ENCODE assay signal across 23 cellular contexts in the genomic region with DNA sequence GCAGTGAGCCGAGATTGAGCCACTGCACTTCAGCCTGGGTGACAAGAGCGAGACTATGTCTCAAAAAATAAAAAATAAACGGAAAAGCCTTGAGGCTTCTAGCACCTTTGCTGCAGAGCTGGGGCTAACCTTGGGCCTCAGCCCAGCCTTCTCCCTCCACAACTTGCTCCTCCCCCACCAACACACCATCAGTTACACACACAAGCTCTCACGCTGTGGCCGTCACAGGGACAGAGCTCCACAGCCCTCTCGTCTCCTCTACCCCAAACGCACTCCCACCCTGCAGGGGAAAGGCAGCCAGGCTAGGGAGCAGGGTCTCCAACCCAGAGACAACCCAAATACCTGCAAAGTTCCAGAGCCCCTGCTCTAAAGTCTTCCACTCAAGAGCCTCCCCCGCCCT. TPM values are rescaled to one million over a fixed set of nuclear protein-coding genes. Genes with fewer than 3 reads are reported as not detected.
DNase-seq lines count a peak whose midpoint lies in the region; ATAC-seq, FAIRE-seq and TF ChIP-seq lines count a peak whose summit lies in the region.
"Had no signal": no experiment of that assay in that cellular context is flagged by ENCODE, and none has a peak within 500 bp of the region (broad histone marks: within the 10 kb centered on the region; RNA-seq: fewer than 3 reads in every experiment).

No MANE protein-coding gene starts in this region.

- ATAC-seq in psoas muscle = no peak
- ATAC-seq in upper lobe of right lung = no peak
- ATAC-seq in heart left ventricle = no peak
- ATAC-seq: lower lobe of right lung; stimulated activated naive CD8-positive, alpha-beta T cell treated with anti-CD3 and anti-CD28 coated beads, Interleukin-15, Interleukin-2, amounts not matched to agents 100 U/mL and 50 U/mL, for 24 hours had no signal

- no peak for FAIRE-seq in kidney (lab: Jason Lieb, UNC)
- FAIRE-seq in GM19239 (lab: Jason Lieb, UNC) = no peak
- FAIRE-seq: colon had no signal

- H3K27ac ChIP-seq in kidney (ENCODE audit: low read depth in 2 of 2, low read length in 2 of 2) (no peak overlapping the region), psoas muscle (peak overlapping the region; percentile 48), upper lobe of right lung (no peak overlapping the region), heart left ventricle (peak overlapping the region in 1 of 12 donors; percentile 4)
- H3K27ac ChIP-seq: lower lobe of right lung, PC-9, VCaP had no signal

- TF ChIP-seq CTCF in kidney (IDR thresholded peaks at IDR 0.05; ENCODE audit: borderline replicate concordance, extremely low read depth, insufficient read depth) (no peak), psoas muscle (IDR thresholded peaks at IDR 0.05) (no peak), upper lobe of right lung (IDR thresholded peaks at IDR 0.05) (no peak), heart left ventricle (IDR thresholded peaks at IDR 0.05) (no peak)

- peaks cover 20 to 35% of the 10 kb centered on the region in 2 donors for H3K4me1 ChIP-seq in kidney (ENCODE audit: control insufficient read depth in 1 of 2, insufficient read depth in 1 of 2, low read depth in 1 of 2, low read length in 2 of 2)
- peaks cover 78% of the 10 kb centered on the region for H3K4me1 ChIP-seq in psoas muscle
- peaks cover 47% of the 10 kb centered on the region for H3K4me1 ChIP-seq in upper lobe of right lung
- peaks cover 14 to 85% (median 66%) of the 10 kb centered on the region in 12 donors for H3K4me1 ChIP-seq in heart left ventricle

- intact Hi-C loops in kidney (cut with DNase I) = no loop called here
- intact Hi-C loops in psoas muscle (cut with DNase I) = no loop called here
- intact Hi-C loops in upper lobe of right lung (cut with DNase I) = loop anchor here (5.0 kb wide), 1 partner anchor 120 kb away; no protein-coding TSS in a partner anchor
- intact Hi-C loops in heart left ventricle (cut with DNase I) = no loop called here

- WGBS in psoas muscle, 3 donors = 85 to 95% (median 88%) methylated on average over 8 of the region's 8 CpGs
- WGBS in heart left ventricle, 4 donors = 89 to 96% (median 94%) methylated on average over 8 of the region's 8 CpGs

- DNase-seq in H7 = peak; percentile 37
- peak; percentile 34 for DNase-seq in UCSD-AML1 (lab: John Stamatoyannopoulos, UW; ENCODE audit: unreplicated experiment)
- DNase-seq in kidney = peak; percentile 36
- DNase-seq in psoas muscle = no peak
- no peak for DNase-seq in upper lobe of right lung
- no peak for DNase-seq in GM19239 (ENCODE audit: insufficient read length, low spot score)
- no peak for DNase-seq in HCEC 1CT
- DNase-seq in heart left ventricle = no peak
- DNase-seq: ACHN; activated CD4-positive, alpha-beta T cell treated with anti-CD3 and anti-CD28 coated beads, Interleukin-2, amount 10 ng/mL, durations not matched to agents 24 days and 14 days; activated naive CD4-positive, alpha-beta T cell treated with anti-CD3 and anti-CD28 coated beads, Interleukin-2, amount 10 ng/mL, durations not matched to agents 7 days and 5 days; amniotic stem cell; BE2C; DMS79; effector memory CD4-positive, alpha-beta T cell; kidney glomerular epithelial cell; lower lobe of right lung; occipital lobe; PC-9; SHP77 treated with DMSO at 0.1 percent for 48 hours; stimulated activated naive CD8-positive, alpha-beta T cell treated with anti-CD3 and anti-CD28 coated beads, Interleukin-15, Interleukin-2, amounts not matched to agents 100 U/mL and 50 U/mL, for 24 hours had no signal

- no peak overlapping the region for H3K9ac ChIP-seq in kidney (ENCODE audit: low read length in 2 of 2)

- no peak overlapping the region for H3K4me3 ChIP-seq in H7 (ENCODE audit: insufficient read depth, low read depth, low read length)
- no peak overlapping the region for H3K4me3 ChIP-seq in kidney (ENCODE audit: low read length in 2 of 2)
- H3K4me3 ChIP-seq in psoas muscle = no peak overlapping the region
- H3K4me3 ChIP-seq in upper lobe of right lung = no peak overlapping the region
- no peak overlapping the region for H3K4me3 ChIP-seq in heart left ventricle
- H3K4me3 ChIP-seq: lower lobe of right lung, PC-9 had no signal

- peaks cover 2% of the 10 kb centered on the region for H3K27me3 ChIP-seq in H7 (ENCODE audit: control insufficient read depth, insufficient read depth, low read length)
- H3K27me3 ChIP-seq in psoas muscle (ENCODE audit: insufficient read depth in 3 of 3, low read length in 2 of 3) = no peaks in the 10 kb centered on the region
- no peaks in the 10 kb centered on the region for H3K27me3 ChIP-seq in upper lobe of right lung
- H3K27me3 ChIP-seq in heart left ventricle = no peaks in the 10 kb centered on the region
- H3K27me3 ChIP-seq: BE2C had no signal

- H3K36me3 ChIP-seq in H7 (replicated peaks; ENCODE audit: control insufficient read depth, insufficient read depth, low read length) (no peaks in the 10 kb centered on the region), kidney (ENCODE audit: control insufficient read depth in 1 of 2, insufficient read depth in 2 of 2, low read length in 2 of 2) (peaks cover 11 to 23% of the 10 kb centered on the region in 2 donors), psoas muscle (ENCODE audit: insufficient read depth in 1 of 2, low read depth in 1 of 2) (peaks cover 3 to 42% of the 10 kb centered on the region in 2 donors), upper lobe of right lung (peaks cover 18% of the 10 kb centered on the region), heart left ventricle (peaks cover 0 to 62% (median 47%) of the 10 kb centered on the region in 9 donors)
- H3K36me3 ChIP-seq: BE2C had no signal

- no peak for TF ChIP-seq POLR2A in heart left ventricle (IDR thresholded peaks at IDR 0.05)

- H3K9me3 ChIP-seq in kidney (ENCODE audit: control insufficient read depth in 1 of 2, low read length in 2 of 2) (no peaks in the 10 kb centered on the region), psoas muscle (no peaks in the 10 kb centered on the region), upper lobe of right lung (no peaks in the 10 kb centered on the region), heart left ventricle (no peaks in the 10 kb centered on the region)
- H3K9me3 ChIP-seq: BE2C, lower lobe of right lung had no signal

RNA-seq across cellular contexts. Expression of gene MRPS23, which starts 22.0 kb away (rescaled TPM):
- 56.1 and 65.9 TPM in 2 replicates for total RNA-seq in H7 (2014; rRNA removed; shearing (Covaris generic))
- total RNA-seq in kidney (40.2 TPM), psoas muscle (10 to 100 TPM; 27.2 to 58.0 (median 40.4) TPM), upper lobe of right lung (36.0 TPM), heart left ventricle (10 to 100 TPM; 44.6 to 99.3 (median 71.8) TPM)
- polyA plus RNA-seq in kidney (ENCODE audit: insufficient read depth, low read depth, low replicate concordance) (75.3 TPM), psoas muscle (10 to 100 TPM; 49.2 to 91.1 (median 76.2) TPM), heart left ventricle (100 to 1,000 TPM in 1 of 2 donors, 10 to 100 TPM in 1; 23.9 to 207 TPM)

Comparison
In these comparisons a context has a peak if more than half of its experiments do, and no peak if none do; other contexts are left out.
1. DNase-seq: peak in H7 (single experiment), UCSD-AML1 (single experiment) and kidney (single experiment); none in psoas muscle (0 of 2), upper lobe of right lung (single experiment), GM19239 (single experiment), HCEC 1CT (single experiment) and heart left ventricle (0 of 5).